In genomic region chr14:71780822-71781221, GRCh38 we compare ENCODE assay signal across 28 cellular contexts.
"Had no signal": no experiment of that assay in that cellular context is flagged by ENCODE, and none has a peak within 500 bp of the region (broad histone marks: within the 10 kb centered on the region; RNA-seq: fewer than 3 reads in every experiment).

No MANE protein-coding gene starts in this region.

- DNase-seq: activated CD4-positive, alpha-beta T cell treated with anti-CD3 and anti-CD28 coated beads, Interleukin-2, amount 10 ng/mL, durations not matched to agents 24 days and 14 days; activated CD4-positive, alpha-beta T cell treated with anti-CD3 and anti-CD28 coated beads, Interleukin-2, amount 50 U/mL, for 48 hours; activated CD4-positive, CD25-positive, alpha-beta regulatory T cell treated with anti-CD3 and anti-CD28 coated beads, Interleukin-2, amount 50 U/mL, for 72 hours; activated CD8-positive, alpha-beta memory T cell treated with anti-CD3 and anti-CD28 coated beads, Interleukin-2, amount 10 ng/mL, durations not matched to agents 7 days and 5 days; activated effector memory CD4-positive, alpha-beta T cell treated with Interleukin-2 at 50 U/mL for 16 hours; activated naive CD4-positive, alpha-beta T cell treated with Interleukin-2 at 50 U/mL for 16 hours; activated naive CD8-positive, alpha-beta T cell treated with anti-CD3 and anti-CD28 coated beads, Interleukin-2, amount 50 U/mL, for 24 hours; activated T-cell treated with anti-CD3 and anti-CD28 coated beads, Interleukin-2, amount 50 U/mL, for 24 hours; amniotic stem cell; body of pancreas; MV-4-11; NCI-H1092 treated with DMSO at 0.1 percent for 48 hours; NCI-H1417 treated with DMSO at 0.1 percent for 48 hours; NCI-H1694; NCI-H2029 treated with DMSO at 0.1 percent for 48 hours; NCI-H345; NCI-H510A; NCI-H526 treated with DMSO at 0.1 percent for 48 hours; PC-3; SIG-M5; T-helper 17 cell; T-helper 9 cell had no signal

- ATAC-seq: activated CD8-positive, alpha-beta memory T cell treated with anti-CD3 and anti-CD28 coated beads, Interleukin-2, amount 10 ng/mL, durations not matched to agents 7 days and 5 days; activated naive CD4-positive, alpha-beta T cell treated with anti-CD3 and anti-CD28 coated beads, Interleukin-2, amount 50 U/mL, for 72 hours; activated naive CD8-positive, alpha-beta T cell treated with anti-CD3 and anti-CD28 coated beads, Interleukin-2, amount 50 U/mL, for 24 hours; body of pancreas; PC-3; T-helper 17 cell; WTC11 had no signal

- H3K4me2 ChIP-seq: KMS-11 had no signal

- H3K4me3 Mint-ChIP-seq: activated CD4-positive, alpha-beta T cell treated with anti-CD3 and anti-CD28 coated beads, Interleukin-2, amount 10 ng/mL, durations not matched to agents 24 days and 14 days; activated CD8-positive, alpha-beta memory T cell treated with anti-CD3 and anti-CD28 coated beads, Interleukin-2, amount 10 ng/mL, durations not matched to agents 7 days and 5 days; activated naive CD8-positive, alpha-beta T cell treated with anti-CD3 and anti-CD28 coated beads, Interleukin-2, amount 50 U/mL, for 24 hours; activated T-cell treated with anti-CD3 and anti-CD28 coated beads, Interleukin-2, amount 50 U/mL, for 24 hours; activated T-helper 1 cell treated with anti-CD3 and anti-CD28 coated beads, Interleukin-12 subunit alpha, Interleukin-12 subunit beta, Interleukin-2, Interleukin-4 antibody, amounts not matched to agents 30 ng/mL and 10 ng/mL and 1 ng/mL, durations not matched to agents 14 hours and 24 hours and 36 hours; T-helper 17 cell; WTC11 had no signal

- H3K4me1 ChIP-seq: ascending aorta, body of pancreas had no signal

- H3K27ac ChIP-seq: ascending aorta, body of pancreas, KMS-11 had no signal

- H3K9me3 ChIP-seq: ascending aorta, body of pancreas had no signal

- H3K36me3 Mint-ChIP-seq: activated CD8-positive, alpha-beta memory T cell treated with anti-CD3 and anti-CD28 coated beads, Interleukin-2, amount 10 ng/mL, durations not matched to agents 7 days and 5 days; activated naive CD4-positive, alpha-beta T cell treated with anti-CD3 and anti-CD28 coated beads, Interleukin-2, amount 50 U/mL, for 72 hours had no signal

- H3K4me3 ChIP-seq: ascending aorta, body of pancreas had no signal

- H3K27ac Mint-ChIP-seq: activated CD4-positive, alpha-beta T cell treated with anti-CD3 and anti-CD28 coated beads, Interleukin-2, amount 10 ng/mL, durations not matched to agents 24 days and 14 days; activated CD8-positive, alpha-beta memory T cell treated with anti-CD3 and anti-CD28 coated beads, Interleukin-2, amount 10 ng/mL, durations not matched to agents 7 days and 5 days; activated naive CD4-positive, alpha-beta T cell treated with anti-CD3 and anti-CD28 coated beads, Interleukin-2, amount 50 U/mL, for 72 hours; activated naive CD8-positive, alpha-beta T cell treated with anti-CD3 and anti-CD28 coated beads, Interleukin-2, amount 50 U/mL, for 24 hours; activated T-cell treated with anti-CD3 and anti-CD28 coated beads, Interleukin-2, amount 50 U/mL, for 24 hours; activated T-helper 1 cell treated with anti-CD3 and anti-CD28 coated beads, Interleukin-12 subunit alpha, Interleukin-12 subunit beta, Interleukin-2, Interleukin-4 antibody, amounts not matched to agents 30 ng/mL and 10 ng/mL and 1 ng/mL, durations not matched to agents 14 hours and 24 hours and 36 hours; T-helper 17 cell; WTC11 had no signal

- H3K9ac ChIP-seq: KMS-11 had no signal

- FAIRE-seq: RCC 7860 had no signal

- H3K9me3 Mint-ChIP-seq: activated CD4-positive, alpha-beta T cell treated with anti-CD3 and anti-CD28 coated beads, Interleukin-2, amount 10 ng/mL, durations not matched to agents 24 days and 14 days; activated naive CD8-positive, alpha-beta T cell treated with anti-CD3 and anti-CD28 coated beads, Interleukin-2, amount 50 U/mL, for 24 hours; activated T-cell treated with anti-CD3 and anti-CD28 coated beads, Interleukin-2, amount 50 U/mL, for 24 hours; activated T-helper 1 cell treated with anti-CD3 and anti-CD28 coated beads, Interleukin-12 subunit alpha, Interleukin-12 subunit beta, Interleukin-2, Interleukin-4 antibody, amounts not matched to agents 30 ng/mL and 10 ng/mL and 1 ng/mL, durations not matched to agents 14 hours and 24 hours and 36 hours had no signal

- H3K36me3 ChIP-seq: ascending aorta had no signal

- H3K27me3 ChIP-seq: ascending aorta, body of pancreas had no signal
